Comparison of ENCODE assay signal across 21 cellular contexts in genomic region chr15:100256985-100257650, GRCh38.
DNase-seq lines count a peak whose midpoint lies in the region; TF ChIP-seq lines count a peak whose summit lies in the region.
"Had no signal": no experiment of that assay in that cellular context is flagged by ENCODE, and none has a peak within 500 bp of the region (broad histone marks: within the 10 kb centered on the region; RNA-seq: fewer than 3 reads in every experiment).

No MANE protein-coding gene starts in this region.

- H3K36me3 Mint-ChIP-seq in endodermal cell (ENCODE audit: low read depth) = peaks cover 9% of the 10 kb centered on the region

- intact Hi-C loops in stomach (cut with DNase I; ENCODE audit: low total_unique reads) = no loop called here
- intact Hi-C loops in testis (cut with DNase I; ENCODE audit: low total_unique reads) = no loop called here

- H3K36me3 ChIP-seq in endodermal cell (ENCODE audit: control insufficient read depth, insufficient read depth, low read length) = no peaks in the 10 kb centered on the region
- H3K36me3 ChIP-seq in stomach = peaks cover 0 to 27% (median 9%) of the 10 kb centered on the region in 4 donors
- no peaks in the 10 kb centered on the region for H3K36me3 ChIP-seq in testis (ENCODE audit: low read depth, missing control alignments)
- H3K36me3 ChIP-seq: HAP-1, MG63 had no signal

- H3K4me3 ChIP-seq in endodermal cell (ENCODE audit: low read length) = no peak overlapping the region
- no peak overlapping the region for H3K4me3 ChIP-seq in stomach
- no peak overlapping the region for H3K4me3 ChIP-seq in testis
- H3K4me3 ChIP-seq: GM23338, HAP-1, MG63 had no signal

- no peak overlapping the region for H3K27ac Mint-ChIP-seq in endodermal cell
- H3K27ac Mint-ChIP-seq: GM23338, HFFc6 had no signal

- H3K27ac ChIP-seq in endodermal cell (ENCODE audit: low read depth, low read length) (no peak overlapping the region), stomach (no peak overlapping the region), testis (no peak overlapping the region)
- H3K27ac ChIP-seq: 22Rv1 had no signal

- WGBS in endodermal cell (ENCODE audit: insufficient coverage in 1 of 2, insufficient read length in 1 of 2), 2 experiments = 88% methylated on average over 14 to 19 of the region's 19 CpGs
- WGBS in stomach, 5 donors = 86 to 92% (median 89%) methylated on average over 18 to 19 of the region's 19 CpGs
- WGBS in testis, 2 donors = 78 to 89% methylated on average over 17 to 19 of the region's 19 CpGs

- no peak for TF ChIP-seq POLR2A in stomach (IDR thresholded peaks at IDR 0.05)
- no peak for TF ChIP-seq POLR2A in testis (IDR thresholded peaks at IDR 0.05)

- H3K4me3 Mint-ChIP-seq in endodermal cell = no peak overlapping the region
- H3K4me3 Mint-ChIP-seq: GM23338, HFFc6 had no signal

- H3K27me3 Mint-ChIP-seq in endodermal cell (ENCODE audit: insufficient read depth) = no peaks in the 10 kb centered on the region

- H3K4me1 ChIP-seq in endodermal cell (ENCODE audit: control insufficient read depth, insufficient read depth, low read length) = no peaks in the 10 kb centered on the region
- no peaks in the 10 kb centered on the region for H3K4me1 ChIP-seq in stomach
- no peaks in the 10 kb centered on the region for H3K4me1 ChIP-seq in testis
- H3K4me1 ChIP-seq: HAP-1 had no signal

- TF ChIP-seq CTCF in endodermal cell (conservative IDR thresholded peaks at IDR 0.05) (no peak), stomach (IDR thresholded peaks at IDR 0.05) (no peak), testis (IDR thresholded peaks at IDR 0.05) (no peak)

- no peaks in the 10 kb centered on the region for H3K4me1 Mint-ChIP-seq in endodermal cell
- H3K4me1 Mint-ChIP-seq: GM23338 had no signal

- H3K27me3 ChIP-seq in endodermal cell (ENCODE audit: control insufficient read depth, insufficient read depth, low read length, poor library complexity, severe bottlenecking) (no peaks in the 10 kb centered on the region), stomach (no peaks in the 10 kb centered on the region), testis (no peaks in the 10 kb centered on the region)
- H3K27me3 ChIP-seq: MG63 had no signal

- TF ChIP-seq EP300 in stomach (IDR thresholded peaks at IDR 0.05) = no peak

- H3K9me3 ChIP-seq in endodermal cell (ENCODE audit: control insufficient read depth, low read length) (no peaks in the 10 kb centered on the region), stomach (no peaks in the 10 kb centered on the region), testis (no peaks in the 10 kb centered on the region)
- H3K9me3 ChIP-seq: HAP-1, MG63 had no signal

- peaks cover 7% of the 10 kb centered on the region for H3K9me3 Mint-ChIP-seq in endodermal cell

- no peak overlapping the region for H3K9ac ChIP-seq in endodermal cell (ENCODE audit: extremely low read depth, low read length, poor library complexity, severe bottlenecking)

- peak; percentile 37 for DNase-seq in activated CD8-positive, alpha-beta memory T cell treated with anti-CD3 and anti-CD28 coated beads for 24 hours
- DNase-seq in activated CD8-positive, alpha-beta memory T cell treated with anti-CD3 and anti-CD28 coated beads, Interleukin-2, amount 50 U/mL, for 4 hours = no peak
- DNase-seq in D341Med (ENCODE audit: low spot score) = peak; percentile 10
- peak; percentile 28 for DNase-seq in endodermal cell
- peak; percentile 13 for DNase-seq in stomach
- no peak for DNase-seq in AML-193 (lab: John Stamatoyannopoulos, UW)
- DNase-seq in testis = no peak
- no peak for DNase-seq in Ammon's horn (ENCODE audit: low spot score)
- DNase-seq: HFFc6, KBM-7, MG63, NCI-H1105 treated with DMSO at 0.1 percent for 48 hours, NCI-H146, NCI-H1930, NCI-H2107, NCI-H524, NCI-H748 treated with DMSO at 0.1 percent for 48 hours, SIG-M5 had no signal

Comparison
In these comparisons a context has a peak if more than half of its experiments do, and no peak if none do; other contexts are left out.
1. DNase-seq: peak in activated CD8-positive, alpha-beta memory T cell treated with anti-CD3 and anti-CD28 coated beads for 24 hours (single experiment), D341Med (single experiment), endodermal cell (single experiment) and stomach (single experiment); none in activated CD8-positive, alpha-beta memory T cell treated with anti-CD3 and anti-CD28 coated beads, Interleukin-2, amount 50 U/mL, for 4 hours (single experiment), AML-193 (0 of 2), testis (single experiment) and Ammon's horn (single experiment).